Comparison of ENCODE assay signal across 8 cellular contexts in genomic region chr2:16613475-16613874, GRCh38. TPM values are rescaled to one million over a fixed set of nuclear protein-coding genes. Genes with fewer than 3 reads are reported as not detected.
DNase-seq lines count a peak whose midpoint lies in the region; ATAC-seq, FAIRE-seq and TF ChIP-seq lines count a peak whose summit lies in the region.

No MANE protein-coding gene starts in this region.

- RAD21 ChIA-PET in HCT116 (lab: Charles Lee; ENCODE audit: low non-redundant PET in 1 of 2, low total read pairs in 2 of 2, uncharacterized antibody in 2 of 2, unreplicated experiment in 2 of 2) = interaction anchor here (1.0 to 1.9 kb wide), 2 partner anchors 143 to 144 kb away, joined by 5 to 12 read pairs; no protein-coding TSS in a partner anchor

- POLR2A ChIA-PET in A673 (lab: Charles Lee; ENCODE audit: low non-redundant PET) (no interaction called here), HCT116 (lab: Charles Lee) (interaction anchor here (0.8 kb wide), 1 partner anchor 143 kb away, joined by 3 read pairs; no protein-coding TSS in a partner anchor)

- H3K4me1 ChIP-seq in A673 (ENCODE audit: insufficient read depth, low read length, poor library complexity, severe bottlenecking) (peaks cover 67% of the 10 kb centered on the region), HCT116 (ENCODE audit: control insufficient read depth in 1 of 2, insufficient read depth in 2 of 2, low read length in 2 of 2) (peaks cover 0 to 5% of the 10 kb centered on the region in 2 experiments; a peak in 2 of 4 replicates), colonic mucosa (peaks cover 6% of the 10 kb centered on the region), mucosa of descending colon (ENCODE audit: low read depth) (no peaks in the 10 kb centered on the region)

- FAIRE-seq in urothelium cell line (lab: Jason Lieb, UNC) = no peak

- H3K4me3 ChIP-seq in A673 (ENCODE audit: low read depth, low read length, poor library complexity, severe bottlenecking) (no peak overlapping the region), HCT116 (replicated peaks in 1 of 2; ENCODE audit: low read depth in 1 of 2, low read length in 2 of 2) (no peak overlapping the region), fibroblast of the aortic adventitia (ENCODE audit: low read depth, low read length) (no peak overlapping the region), colonic mucosa (no peak overlapping the region), mucosa of descending colon (no peak overlapping the region)

- CTCF ChIA-PET in A673 (lab: Charles Lee) = interaction anchor here (0.5 to 3.4 kb wide), 4 partner anchors 71 to 327 kb away, joined by 3 to 43 read pairs (median 3); no protein-coding TSS in a partner anchor
- CTCF ChIA-PET in HCT116 (lab: Charles Lee) = interaction anchor here (0.7 to 5.2 kb wide), 11 partner anchors 9 to 1058 kb away, joined by 3 to 85 read pairs (median 3); no protein-coding TSS in a partner anchor

- intact Hi-C loops in A673 (cut with micrococcal nuclease; ENCODE audit: unreplicated experiment) (loop anchor here (1.0 to 5.0 kb wide), 3 partner anchors 72 to 671 kb away; partner anchors contain the start of gene MYCN), HCT116 (cut with micrococcal nuclease) (loop anchor here (1.0 to 2.0 kb wide), 2 partner anchors 144 to 287 kb away; no protein-coding TSS in a partner anchor), colonic mucosa (cut with DNase I) (no loop called here), mucosa of descending colon (cut with DNase I, micrococcal nuclease) (loop anchor here in 1 of 2 donors (10.0 kb wide), 1 partner anchor 141 kb away; no protein-coding TSS in a partner anchor)

- H3K9ac ChIP-seq in HCT116 (ENCODE audit: low read length) (no peak overlapping the region), colonic mucosa (ENCODE audit: low read depth in 2 of 2, low read length in 2 of 2) (no peak overlapping the region)

- H3K27ac ChIP-seq in A673 (ENCODE audit: low read depth, low read length, poor library complexity, severe bottlenecking) (peak overlapping the region; percentile 79), HCT116 (ENCODE audit: low read depth, low read length) (no peak overlapping the region), colonic mucosa (no peak overlapping the region)

- H3K36me3 ChIP-seq in A673 (ENCODE audit: insufficient read depth, low read length, poor library complexity, severe bottlenecking) = peaks cover 75% of the 10 kb centered on the region
- no peaks in the 10 kb centered on the region for H3K36me3 ChIP-seq in HCT116 (ENCODE audit: control insufficient read depth in 1 of 2, insufficient read depth in 2 of 2, low read length in 2 of 2)
- no peaks in the 10 kb centered on the region for H3K36me3 ChIP-seq in colonic mucosa
- no peaks in the 10 kb centered on the region for H3K36me3 ChIP-seq in mucosa of descending colon (ENCODE audit: low read depth)

- BruUV-seq in A673 (replicated peaks; lab: Mats Ljungman, UMichigan) (no TSS peak), HCT116 (replicated peaks; lab: Mats Ljungman, UMichigan) (no TSS peak)

- no peak for TF ChIP-seq POLR2A in HCT116 (IDR thresholded peaks at IDR 0.05; ENCODE audit: borderline replicate concordance, extremely low read depth, insufficient read depth, insufficient read length)

- TF ChIP-seq CTCF in A673 (conservative IDR thresholded peaks at IDR 0.05; ENCODE audit: low read depth, low read length) (peak; percentile 62), HCT116 (IDR thresholded peaks at IDR 0.05 in 2 of 3, conservative IDR thresholded peaks at IDR 0.05 in 1 of 3; ENCODE audit: borderline replicate concordance in 1 of 3, insufficient read depth in 1 of 3, low read depth in 2 of 3, low read length in 2 of 3) (peak; percentile 27 to 60 (median 56); a peak in 5 of 6 replicates), fibroblast of the aortic adventitia (IDR thresholded peaks at IDR 0.05; ENCODE audit: insufficient read depth, low read length) (no peak), colonic mucosa (IDR thresholded peaks at IDR 0.05) (no peak), mucosa of descending colon (IDR thresholded peaks at IDR 0.05) (no peak)

- no peaks in the 10 kb centered on the region for H4K20me1 ChIP-seq in HCT116 (ENCODE audit: insufficient read depth)

- ATAC-seq in HCT116 = no peak
- ATAC-seq in mucosa of descending colon = no peak

- no peak overlapping the region for H3K4me2 ChIP-seq in HCT116 (ENCODE audit: low read length)

- no peaks in the 10 kb centered on the region for H3K27me3 ChIP-seq in A673 (replicated peaks; ENCODE audit: insufficient read depth, low read depth, low read length, poor library complexity)
- peaks cover 20% of the 10 kb centered on the region for H3K27me3 ChIP-seq in HCT116 (ENCODE audit: insufficient read depth, low read length)
- no peaks in the 10 kb centered on the region for H3K27me3 ChIP-seq in colonic mucosa

- H3K9me2 ChIP-seq in HCT116 (ENCODE audit: insufficient read depth) = no peaks in the 10 kb centered on the region

- H3K79me2 ChIP-seq in HCT116 (ENCODE audit: insufficient read depth, low read length) = no peaks in the 10 kb centered on the region

- H3K9me3 ChIP-seq in A673 (ENCODE audit: low read depth, low read length, poor library complexity, severe bottlenecking) = no peaks in the 10 kb centered on the region
- H3K9me3 ChIP-seq in HCT116 (ENCODE audit: control insufficient read depth in 1 of 2, insufficient read depth in 1 of 2, low read depth in 1 of 2, low read length in 2 of 2) = no peaks in the 10 kb centered on the region
- no peaks in the 10 kb centered on the region for H3K9me3 ChIP-seq in colonic mucosa
- H3K9me3 ChIP-seq in mucosa of descending colon = no peaks in the 10 kb centered on the region

- no peak overlapping the region for H2AFZ ChIP-seq in HCT116 (ENCODE audit: low read depth, low read length, poor library complexity, severe bottlenecking)

- peak; percentile 76 for TF ChIP-seq RAD21 in HCT116 (IDR thresholded peaks at IDR 0.05; ENCODE audit: low read depth)

- no peak for DNase-seq in A673 (ENCODE audit: low spot score)
- no peak for DNase-seq in HCT116 (ENCODE audit: low read depth, low spot score)
- peak; percentile 28 for DNase-seq in RKO (ENCODE audit: low spot score)
- DNase-seq in fibroblast of the aortic adventitia (ENCODE audit: low read depth) = peak; percentile 4
- DNase-seq in urothelium cell line (ENCODE audit: low spot score) = peak; percentile 41
- DNase-seq in colonic mucosa = no peak
- no peak for DNase-seq in Ammon's horn (ENCODE audit: low spot score)
- DNase-seq in mucosa of descending colon = no peak

TF ChIP-seq in HCT116, 20 proteins besides CTCF, POLR2A, EP300 and RAD21 (continues in another document):
- TF ChIP-seq SP1 (IDR thresholded peaks at IDR 0.05; ENCODE audit: low read depth) (no peak), SIN3A (IDR thresholded peaks at IDR 0.05; ENCODE audit: low read depth) (no peak), MAX (IDR thresholded peaks at IDR 0.05) (no peak), EZH2phosphoT487 (IDR thresholded peaks at IDR 0.05; ENCODE audit: borderline replicate concordance) (no peak), ZNF274 (IDR thresholded peaks at IDR 0.05; ENCODE audit: low read depth, low read length) (no peak), ELF1 (IDR thresholded peaks at IDR 0.05; ENCODE audit: borderline replicate concordance, low read depth) (no peak), REST (IDR thresholded peaks at IDR 0.05; ENCODE audit: low read depth) (no peak), CBX3 (IDR thresholded peaks at IDR 0.05; ENCODE audit: low read depth) (no peak), TCF7L2 (IDR thresholded peaks at IDR 0.05; ENCODE audit: borderline replicate concordance, extremely low read depth, insufficient read depth, insufficient read length) (no peak)

RNA-seq across cellular contexts. Expression of gene CYRIA, which starts 52.2 kb away (rescaled TPM):
- total RNA-seq in A673 (2021) (183 TPM in 2 replicates), HCT116 (2021; ENCODE audit: unreplicated experiment) (0.44 TPM), fibroblast of the aortic adventitia (ENCODE audit: low replicate concordance) (0.54 and 5.6 TPM in 2 replicates), colonic mucosa (1 to 10 TPM; 1.0 to 3.8 TPM), mucosa of descending colon (10 to 100 TPM in 1 of 3 donors, 1 to 10 TPM in 2; 2.2 to 18.0 (median 3.5) TPM)
- 0.25 and 0.42 TPM in 2 replicates for polyA plus RNA-seq in HCT116 (2012)

Comparison
In these comparisons a context has a peak if more than half of its experiments do, and no peak if none do; other contexts are left out.
1. DNase-seq: peak in RKO (single experiment), fibroblast of the aortic adventitia (single experiment) and urothelium cell line (single experiment); none in A673 (single experiment), HCT116 (single experiment), colonic mucosa (single experiment), Ammon's horn (single experiment) and mucosa of descending colon (0 of 3).
2. CTCF ChIP-seq: peak in A673 (single experiment) and HCT116 (3 of 3); none in fibroblast of the aortic adventitia (single experiment), colonic mucosa (single experiment) and mucosa of descending colon (single experiment).